ENCODE assay signal across 25 cellular contexts in the genomic region with DNA sequence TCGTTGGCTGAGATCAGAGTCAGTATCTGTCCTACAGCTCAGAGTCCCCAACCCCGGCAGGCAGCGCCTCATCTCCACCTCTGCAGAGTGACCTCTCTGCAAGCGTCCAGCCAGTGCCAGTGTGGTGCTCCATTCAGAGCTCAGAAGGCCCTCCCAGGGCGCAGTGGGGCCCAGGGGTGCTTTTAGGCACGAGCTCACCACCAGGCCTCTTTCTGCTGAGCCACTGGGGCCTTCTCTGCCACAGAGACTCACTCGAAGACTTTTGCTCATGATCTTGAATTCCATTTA.
DNase-seq lines count a peak whose midpoint lies in the region; ATAC-seq, FAIRE-seq and TF ChIP-seq lines count a peak whose summit lies in the region.
"Had no signal": no experiment of that assay in that cellular context is flagged by ENCODE, and none has a peak within 500 bp of the region (broad histone marks: within the 10 kb centered on the region; RNA-seq: fewer than 3 reads in every experiment).

No MANE protein-coding gene starts in this region.

- no peak overlapping the region for H3K4ac ChIP-seq in H1 (replicated peaks; ENCODE audit: insufficient read length, low read depth, low read length)
- no peak overlapping the region for H3K4ac ChIP-seq in trophoblast cell (ENCODE audit: low read depth, low read length)

- POLR2A ChIA-PET in H1 (lab: Charles Lee; ENCODE audit: partially characterized antibody) = interaction anchor here (0.7 kb wide), 1 partner anchor 11 kb away, joined by 3 read pairs; no protein-coding TSS in a partner anchor

- no peak overlapping the region for H2BK12ac ChIP-seq in H1 (ENCODE audit: low read depth, low read length)
- H2BK12ac ChIP-seq in trophoblast cell (ENCODE audit: low read length) = no peak overlapping the region

- H3K9me3 Mint-ChIP-seq in mesothelial cell of epicardium = no peaks in the 10 kb centered on the region
- H3K9me3 Mint-ChIP-seq: CD8-positive, alpha-beta memory T cell; GM23338 had no signal

- TF ChIP-seq EP300 in H1 (IDR thresholded peaks at IDR 0.05; ENCODE audit: borderline replicate concordance in 1 of 2, low read depth in 2 of 2, low read length in 2 of 2) = no peak

- H3K18ac ChIP-seq in H1 (ENCODE audit: extremely low read depth, low read length) = no peak overlapping the region
- peak overlapping the region; percentile 30 for H3K18ac ChIP-seq in trophoblast cell (ENCODE audit: low read length)

- no peak overlapping the region for H2BK120ac ChIP-seq in H1 (replicated peaks; ENCODE audit: low read depth, low read length)
- peak overlapping the region; percentile 4 for H2BK120ac ChIP-seq in trophoblast cell (ENCODE audit: insufficient read depth, low read length, poor library complexity)

- peak overlapping the region; percentile 51 for H3K27ac Mint-ChIP-seq in mesothelial cell of epicardium
- H3K27ac Mint-ChIP-seq: CD4-positive, CD25-positive, alpha-beta regulatory T cell; GM23338 had no signal

- no peak overlapping the region for H3K4me2 ChIP-seq in H1 (ENCODE audit: insufficient read depth in 1 of 2, low read depth in 2 of 2, low read length in 2 of 2)
- no peak overlapping the region for H3K4me2 ChIP-seq in trophoblast cell (ENCODE audit: low read length)
- H3K4me2 ChIP-seq: GM23338 had no signal

- ATAC-seq in RWPE2 (ENCODE audit: low read depth) (no peak), HG03159 (IDR thresholded peaks at IDR 0.05; ENCODE audit: unreplicated experiment) (no peak), HG03520 (IDR thresholded peaks at IDR 0.05; ENCODE audit: unreplicated experiment) (no peak)
- ATAC-seq: GM12878, GM23338, HCT116, K562 had no signal

- H4K20me1 ChIP-seq in H1 (replicated peaks in 1 of 2; ENCODE audit: control insufficient read depth in 1 of 2, insufficient read depth in 2 of 2, low read length in 2 of 2) = no peaks in the 10 kb centered on the region

- H2AFZ ChIP-seq in H1 (ENCODE audit: low read length) (no peak overlapping the region), trophoblast cell (ENCODE audit: insufficient read depth, low read length, poor library complexity) (no peak overlapping the region)
- H2AFZ ChIP-seq: GM23338 had no signal

- no peak overlapping the region for H3K27ac ChIP-seq in RWPE2 (ENCODE audit: poor library complexity, severe bottlenecking)
- no peak overlapping the region for H3K27ac ChIP-seq in H1 (ENCODE audit: low read depth, low read length)
- H3K27ac ChIP-seq in trophoblast cell (ENCODE audit: low read depth, low read length) = no peak overlapping the region
- H3K27ac ChIP-seq: HL-60 had no signal

- 81% methylated on average over 7 of the region's 7 CpGs; no CpG with 5 or more reads in 1 of the 2 experiments for WGBS in H1 (ENCODE audit: extremely low coverage in 1 of 2, insufficient coverage in 1 of 2, insufficient read length in 1 of 2, insufficient replicate concordance in 2 of 2, low coverage in 1 of 2, low lambda C conversion rate in 2 of 2, missing lambda C conversion rate in 1 of 2), 2 experiments
- WGBS in trophoblast cell (ENCODE audit: extremely low coverage, insufficient coverage, insufficient read length) = no CpG with 5 or more reads among the region's 7 CpGs

- H2BK15ac ChIP-seq in H1 (ENCODE audit: low read length) = no peak overlapping the region

- H3K36me3 Mint-ChIP-seq in mesothelial cell of epicardium = no peaks in the 10 kb centered on the region
- H3K36me3 Mint-ChIP-seq: CD4-positive, CD25-positive, alpha-beta regulatory T cell; CD8-positive, alpha-beta memory T cell had no signal

- H2AK5ac ChIP-seq in H1 (ENCODE audit: low read depth, low read length) = no peak overlapping the region
- no peak overlapping the region for H2AK5ac ChIP-seq in trophoblast cell (ENCODE audit: low read length)

- H3K56ac ChIP-seq in H1 (replicated peaks; ENCODE audit: insufficient read length, low read depth, low read length) = no peak overlapping the region

- no peak overlapping the region for H3K9ac ChIP-seq in H1 (replicated peaks in 1 of 4; ENCODE audit: extremely low read depth in 1 of 4, low read depth in 3 of 4, low read length in 3 of 4)
- H3K9ac ChIP-seq in trophoblast cell (ENCODE audit: low read length) = no peak overlapping the region

- CTCF ChIA-PET in H1 (lab: Charles Lee; ENCODE audit: partially characterized antibody) = interaction anchor here (0.5 to 1.3 kb wide), 4 partner anchors 10 to 365 kb away, joined by 3 to 4 read pairs (median 4); no protein-coding TSS in a partner anchor

- H3K9me3 ChIP-seq in RWPE2 (ENCODE audit: severe bottlenecking) = no peaks in the 10 kb centered on the region
- no peaks in the 10 kb centered on the region for H3K9me3 ChIP-seq in H1 (ENCODE audit: insufficient read depth in 2 of 2, low read depth in 1 of 2, low read length in 1 of 2)
- H3K9me3 ChIP-seq in trophoblast cell (ENCODE audit: insufficient read depth, low read depth, low read length) = peaks cover 2% of the 10 kb centered on the region
- H3K9me3 ChIP-seq: BE2C had no signal

- no peaks in the 10 kb centered on the region for H3K27me3 ChIP-seq in RWPE2 (ENCODE audit: insufficient read depth, poor library complexity, severe bottlenecking)
- no peaks in the 10 kb centered on the region for H3K27me3 ChIP-seq in H1 (replicated peaks in 1 of 4; ENCODE audit: control insufficient read depth in 3 of 4, extremely low read depth in 1 of 4, insufficient read depth in 3 of 4, low read length in 3 of 4)
- no peaks in the 10 kb centered on the region for H3K27me3 ChIP-seq in trophoblast cell (ENCODE audit: insufficient read depth, low read length)
- H3K27me3 ChIP-seq: BE2C had no signal

- TF ChIP-seq CTCF in RWPE2 (IDR thresholded peaks at IDR 0.05; ENCODE audit: poor library complexity, severe bottlenecking) = no peak
- TF ChIP-seq CTCF in H1 (IDR thresholded peaks at IDR 0.05; ENCODE audit: control extremely low read depth in 1 of 3, insufficient read depth in 1 of 3, low read depth in 1 of 3, low read length in 3 of 3) = no peak
- no peak for TF ChIP-seq CTCF in mesothelial cell of epicardium (IDR thresholded peaks at IDR 0.05; ENCODE audit: unreplicated experiment)

- TF ChIP-seq POLR2A in H1 (IDR thresholded peaks at IDR 0.05; ENCODE audit: control extremely low read depth in 1 of 2, low read depth in 2 of 2, low read length in 2 of 2) = no peak

- H4K5ac ChIP-seq in H1 (ENCODE audit: insufficient read length, low read depth, low read length) = no peak overlapping the region

- H4K8ac ChIP-seq in H1 (ENCODE audit: extremely low read depth, insufficient read depth, low read length) (peak overlapping the region; percentile 53; the same call in 1 of the 2 replicates), trophoblast cell (ENCODE audit: low read depth, low read length) (no peak overlapping the region)

- H3K27me3 Mint-ChIP-seq in mesothelial cell of epicardium (ENCODE audit: low read depth) = no peaks in the 10 kb centered on the region

- peaks cover 50% of the 10 kb centered on the region for H3K4me1 Mint-ChIP-seq in mesothelial cell of epicardium
- H3K4me1 Mint-ChIP-seq: CD4-positive, CD25-positive, alpha-beta regulatory T cell; CD8-positive, alpha-beta memory T cell had no signal

- no peak overlapping the region for H3K4me3 Mint-ChIP-seq in mesothelial cell of epicardium
- H3K4me3 Mint-ChIP-seq: CD4-positive, CD25-positive, alpha-beta regulatory T cell; CD8-positive, alpha-beta memory T cell; GM23338 had no signal

- no peak for FAIRE-seq in H1 (lab: Jason Lieb, UNC)
- FAIRE-seq: A204.1, GM12878, K562 had no signal

- H3K4me3 ChIP-seq in RWPE2 (ENCODE audit: severe bottlenecking) (no peak overlapping the region), H1 (ENCODE audit: extremely low read depth in 1 of 4, insufficient read depth in 2 of 4, low read depth in 3 of 4, low read length in 4 of 4) (no peak overlapping the region), trophoblast cell (ENCODE audit: low read depth, low read length) (no peak overlapping the region)
- H3K4me3 ChIP-seq: GM12878, GM23338, K562 had no signal

- H3K79me2 ChIP-seq in H1 (ENCODE audit: control insufficient read depth in 1 of 2, insufficient read depth in 2 of 2, low read length in 2 of 2) (no peaks in the 10 kb centered on the region), trophoblast cell (ENCODE audit: control insufficient read depth, insufficient read depth, low read length, poor library complexity) (peaks cover 2% of the 10 kb centered on the region)

- no peaks in the 10 kb centered on the region for H3K4me1 ChIP-seq in RWPE2 (ENCODE audit: insufficient read depth, poor library complexity, severe bottlenecking)
- H3K4me1 ChIP-seq in H1 (replicated peaks in 1 of 4; ENCODE audit: control insufficient read depth in 3 of 4, insufficient read depth in 4 of 4, low read length in 3 of 4) = peaks cover 0 to 2% (median 0%) of the 10 kb centered on the region in 4 experiments; a peak in 4 of 7 replicates
- peaks cover 29% of the 10 kb centered on the region in 2 experiments for H3K4me1 ChIP-seq in trophoblast cell (ENCODE audit: control insufficient read depth in 1 of 2, insufficient read depth in 2 of 2, low read length in 2 of 2)
- H3K4me1 ChIP-seq: BE2C had no signal

- H3K36me3 ChIP-seq in RWPE2 (ENCODE audit: low read depth) (no peaks in the 10 kb centered on the region), H1 (ENCODE audit: control insufficient read depth in 2 of 4, insufficient read depth in 4 of 4, low read length in 3 of 4) (no peaks in the 10 kb centered on the region), trophoblast cell (ENCODE audit: control insufficient read depth in 1 of 2, insufficient read depth in 2 of 2, low read length in 2 of 2) (no peaks in the 10 kb centered on the region)
- H3K36me3 ChIP-seq: BE2C had no signal

- no peak for TF ChIP-seq RAD21 in H1 (IDR thresholded peaks at IDR 0.05 in 1 of 2, conservative IDR thresholded peaks at IDR 0.05 in 1 of 2; ENCODE audit: low read depth in 2 of 2, low read length in 2 of 2)

- H3K79me1 ChIP-seq in H1 (ENCODE audit: low read depth, low read length) (no peaks in the 10 kb centered on the region), trophoblast cell (ENCODE audit: low read length) (peaks cover 29% of the 10 kb centered on the region)

- no peak overlapping the region for H2BK5ac ChIP-seq in H1 (ENCODE audit: low read depth, low read length)
- no peak overlapping the region for H2BK5ac ChIP-seq in trophoblast cell (ENCODE audit: low read depth, low read length, poor library complexity)

- no peak overlapping the region for H2BK20ac ChIP-seq in H1 (ENCODE audit: low read length)

- H4K12ac ChIP-seq in trophoblast cell (ENCODE audit: low read depth, low read length) = no peak overlapping the region

- DNase-seq in RWPE2 (ENCODE audit: low spot score) = peak; percentile 79
- no peak for DNase-seq in H1 (ENCODE audit: low read depth in 1 of 2, low spot score in 2 of 2)
- DNase-seq in mesothelial cell of epicardium (ENCODE audit: low spot score in 2 of 2, unreplicated experiment in 2 of 2) = no peak
- DNase-seq in trophoblast cell = no peak
- DNase-seq in activated effector memory CD4-positive, alpha-beta T cell treated with anti-CD3 and anti-CD28 coated beads, Interleukin-2, amount 50 U/mL, for 16 hours = no peak
- DNase-seq: ACHN; BE2C; C1 segment of cervical spinal cord; CD4-positive, CD25-positive, alpha-beta regulatory T cell; CD8-positive, alpha-beta memory T cell; COR-L47; DMS 273 treated with DMSO at 0.1 percent for 48 hours; DMS53; DND-41; EL; H7; IMR-90 had no signal

- H3K23ac ChIP-seq in H1 (ENCODE audit: insufficient read length) (no peak overlapping the region), trophoblast cell (ENCODE audit: low read length) (no peak overlapping the region)

- no peak overlapping the region for H4K91ac ChIP-seq in H1 (replicated peaks; ENCODE audit: insufficient read length, low read length)
- H4K91ac ChIP-seq in trophoblast cell (ENCODE audit: low read depth, low read length) = peak overlapping the region; percentile 50

- H3K14ac ChIP-seq in H1 (ENCODE audit: insufficient read length) (no peak overlapping the region), trophoblast cell (ENCODE audit: low read length) (no peak overlapping the region)

- no peaks in the 10 kb centered on the region for H3K23me2 ChIP-seq in H1 (ENCODE audit: low read depth, low read length)
